10 cellular contexts compared by ENCODE assay signal in genomic region chr4:2402453-2402852, GRCh38. TPM values are rescaled to one million over a fixed set of nuclear protein-coding genes. Genes with fewer than 3 reads are reported as not detected.
DNase-seq lines count a peak whose midpoint lies in the region; ATAC-seq and FAIRE-seq lines count a peak whose summit lies in the region.
"Had no signal": no experiment of that assay in that cellular context is flagged by ENCODE, and none has a peak within 500 bp of the region (broad histone marks: within the 10 kb centered on the region; RNA-seq: fewer than 3 reads in every experiment).

No MANE protein-coding gene starts in this region.

- no peak for FAIRE-seq in frontal cortex (lab: Jason Lieb, UNC)

- ATAC-seq in activated naive CD8-positive, alpha-beta T cell treated with anti-CD3 and anti-CD28 coated beads, Interleukin-2, amount 10 ng/mL, durations not matched to agents 7 days and 5 days (ENCODE audit: low read depth) = peak; percentile 55
- ATAC-seq in stimulated activated effector memory CD8-positive, alpha-beta T cell treated with anti-CD3 and anti-CD28 coated beads, Interleukin-12 subunit alpha, Interleukin-12 subunit beta, amount 100 ng/mL, for 72 hours = peak; percentile 42
- no peak for ATAC-seq in GM18870 (IDR thresholded peaks at IDR 0.05; ENCODE audit: unreplicated experiment)

- no peaks in the 10 kb centered on the region for H3K9me3 Mint-ChIP-seq in T-helper 1 cell treated with Interleukin-12 subunit alpha and Interleukin-12 subunit beta and Interleukin-4 antibody, amounts not matched to agents 30 μg/mL and 1 μg/mL, for 36 hours
- H3K9me3 Mint-ChIP-seq in activated naive CD8-positive, alpha-beta T cell treated with anti-CD3 and anti-CD28 coated beads, Interleukin-2, amount 10 ng/mL, durations not matched to agents 7 days and 5 days = no peaks in the 10 kb centered on the region
- H3K9me3 Mint-ChIP-seq in immature natural killer cell = no peaks in the 10 kb centered on the region
- H3K9me3 Mint-ChIP-seq in stimulated activated effector memory CD8-positive, alpha-beta T cell treated with anti-CD3 and anti-CD28 coated beads, Interleukin-12 subunit alpha, Interleukin-12 subunit beta, amount 100 ng/mL, for 72 hours = no peaks in the 10 kb centered on the region

- POLR2A ChIA-PET in activated naive CD8-positive, alpha-beta T cell treated with anti-CD3 and anti-CD28 coated beads, Interleukin-2, amount 10 ng/mL, durations not matched to agents 7 days and 5 days (lab: Charles Lee) = interaction anchor here (1.4 kb wide), 1 partner anchor 10 kb away, joined by 9 read pairs; no protein-coding TSS in a partner anchor

- peaks cover 3% of the 10 kb centered on the region for H3K27me3 Mint-ChIP-seq in T-helper 1 cell treated with Interleukin-12 subunit alpha and Interleukin-12 subunit beta and Interleukin-4 antibody, amounts not matched to agents 30 μg/mL and 1 μg/mL, for 36 hours (ENCODE audit: low read depth)
- H3K27me3 Mint-ChIP-seq in activated naive CD8-positive, alpha-beta T cell treated with anti-CD3 and anti-CD28 coated beads, Interleukin-2, amount 10 ng/mL, durations not matched to agents 7 days and 5 days = peaks cover 16% of the 10 kb centered on the region
- H3K27me3 Mint-ChIP-seq in immature natural killer cell (ENCODE audit: low read depth in 3 of 3) = peaks cover 2 to 17% (median 11%) of the 10 kb centered on the region in 3 donors

- H3K4me3 Mint-ChIP-seq in T-helper 1 cell treated with Interleukin-12 subunit alpha and Interleukin-12 subunit beta and Interleukin-4 antibody, amounts not matched to agents 30 μg/mL and 1 μg/mL, for 36 hours = peak overlapping the region; percentile 54
- H3K4me3 Mint-ChIP-seq in activated naive CD8-positive, alpha-beta T cell treated with anti-CD3 and anti-CD28 coated beads, Interleukin-2, amount 10 ng/mL, durations not matched to agents 7 days and 5 days = peak overlapping the region; percentile 28
- H3K4me3 Mint-ChIP-seq in immature natural killer cell = peak overlapping the region; percentile 77 to 92 (median 81)
- H3K4me3 Mint-ChIP-seq in stimulated activated effector memory CD8-positive, alpha-beta T cell treated with anti-CD3 and anti-CD28 coated beads, Interleukin-12 subunit alpha, Interleukin-12 subunit beta, amount 100 ng/mL, for 72 hours = peak overlapping the region; percentile 58
- H3K4me3 Mint-ChIP-seq: memory B cell had no signal

- H3K36me3 Mint-ChIP-seq in T-helper 1 cell treated with Interleukin-12 subunit alpha and Interleukin-12 subunit beta and Interleukin-4 antibody, amounts not matched to agents 30 μg/mL and 1 μg/mL, for 36 hours (ENCODE audit: low read depth) = no peaks in the 10 kb centered on the region
- H3K36me3 Mint-ChIP-seq in activated naive CD8-positive, alpha-beta T cell treated with anti-CD3 and anti-CD28 coated beads, Interleukin-2, amount 10 ng/mL, durations not matched to agents 7 days and 5 days = no peaks in the 10 kb centered on the region
- peaks cover 0 to 3% (median 0%) of the 10 kb centered on the region in 3 donors for H3K36me3 Mint-ChIP-seq in immature natural killer cell
- peaks cover 3% of the 10 kb centered on the region for H3K36me3 Mint-ChIP-seq in stimulated activated effector memory CD8-positive, alpha-beta T cell treated with anti-CD3 and anti-CD28 coated beads, Interleukin-12 subunit alpha, Interleukin-12 subunit beta, amount 100 ng/mL, for 72 hours

- H3K4me1 Mint-ChIP-seq in T-helper 1 cell treated with Interleukin-12 subunit alpha and Interleukin-12 subunit beta and Interleukin-4 antibody, amounts not matched to agents 30 μg/mL and 1 μg/mL, for 36 hours (ENCODE audit: low read depth) = peaks cover 32% of the 10 kb centered on the region
- H3K4me1 Mint-ChIP-seq in activated naive CD8-positive, alpha-beta T cell treated with anti-CD3 and anti-CD28 coated beads, Interleukin-2, amount 10 ng/mL, durations not matched to agents 7 days and 5 days = peaks cover 6% of the 10 kb centered on the region
- peaks cover 60 to 68% of the 10 kb centered on the region in 2 donors for H3K4me1 Mint-ChIP-seq in immature natural killer cell
- H3K4me1 Mint-ChIP-seq in stimulated activated effector memory CD8-positive, alpha-beta T cell treated with anti-CD3 and anti-CD28 coated beads, Interleukin-12 subunit alpha, Interleukin-12 subunit beta, amount 100 ng/mL, for 72 hours = peaks cover 73% of the 10 kb centered on the region

- DNase-seq in T-helper 1 cell (no peak), immature natural killer cell (peak in 1 of 3 donors; percentile 28), frontal cortex (ENCODE audit: low spot score in 2 of 2) (no peak), kidney glomerular epithelial cell (lab: John Stamatoyannopoulos, UW) (no peak)
- DNase-seq in activated naive CD8-positive, alpha-beta T cell treated with anti-CD3 and anti-CD28 coated beads, Interleukin-2, amount 10 ng/mL, durations not matched to agents 7 days and 5 days = no peak
- DNase-seq in stimulated activated effector memory CD8-positive, alpha-beta T cell treated with anti-CD3 and anti-CD28 coated beads, Interleukin-12 subunit alpha, Interleukin-12 subunit beta, amount 100 ng/mL, for 72 hours (ENCODE audit: low spot score in 2 of 2) = no peak

- H3K27ac Mint-ChIP-seq in T-helper 1 cell treated with Interleukin-12 subunit alpha and Interleukin-12 subunit beta and Interleukin-4 antibody, amounts not matched to agents 30 μg/mL and 1 μg/mL, for 36 hours = peak overlapping the region; percentile 10
- H3K27ac Mint-ChIP-seq in activated naive CD8-positive, alpha-beta T cell treated with anti-CD3 and anti-CD28 coated beads, Interleukin-2, amount 10 ng/mL, durations not matched to agents 7 days and 5 days = no peak overlapping the region
- peak overlapping the region; percentile 48 to 88 (median 82) for H3K27ac Mint-ChIP-seq in immature natural killer cell
- peak overlapping the region; percentile 23 for H3K27ac Mint-ChIP-seq in stimulated activated effector memory CD8-positive, alpha-beta T cell treated with anti-CD3 and anti-CD28 coated beads, Interleukin-12 subunit alpha, Interleukin-12 subunit beta, amount 100 ng/mL, for 72 hours
- H3K27ac Mint-ChIP-seq: memory B cell had no signal

RNA-seq across cellular contexts. Expression of gene ZFYVE28, which starts 16.0 kb away (rescaled TPM):
- total RNA-seq in activated naive CD8-positive, alpha-beta T cell treated with anti-CD3 and anti-CD28 coated beads, Interleukin-2, amount 10 ng/mL, durations not matched to agents 7 days and 5 days = 10 to 100 TPM; 16.1 to 17.7 TPM
- 10 to 100 TPM; 11.9 to 17.5 (median 14.4) TPM for polyA plus RNA-seq in immature natural killer cell
- 3.7 TPM for total RNA-seq in frontal cortex

RNA-seq across cellular contexts. Expression of gene CFAP99, which starts 16.3 kb away (rescaled TPM):
- total RNA-seq in activated naive CD8-positive, alpha-beta T cell treated with anti-CD3 and anti-CD28 coated beads, Interleukin-2, amount 10 ng/mL, durations not matched to agents 7 days and 5 days = under 1 TPM in 1 of 2 experiments, not detected in 1; 0.11 TPM
- not detected for polyA plus RNA-seq in immature natural killer cell
- not detected for total RNA-seq in frontal cortex
- total RNA-seq: ureter had no signal

Comparison
In these comparisons a context has a peak if more than half of its experiments do, and no peak if none do; other contexts are left out.
1. H3K4me3 Mint-ChIP-seq: peak in every context shown above with its lines; median percentile 81 in immature natural killer cell; 58 in stimulated activated effector memory CD8-positive, alpha-beta T cell treated with anti-CD3 and anti-CD28 coated beads, Interleukin-12 subunit alpha, Interleukin-12 subunit beta, amount 100 ng/mL, for 72 hours; 54 in T-helper 1 cell treated with Interleukin-12 subunit alpha and Interleukin-12 subunit beta and Interleukin-4 antibody, amounts not matched to agents 30 μg/mL and 1 μg/mL, for 36 hours; 28 in activated naive CD8-positive, alpha-beta T cell treated with anti-CD3 and anti-CD28 coated beads, Interleukin-2, amount 10 ng/mL, durations not matched to agents 7 days and 5 days.